Comparison of ENCODE assay signal across 10 cellular contexts in the genomic region with DNA sequence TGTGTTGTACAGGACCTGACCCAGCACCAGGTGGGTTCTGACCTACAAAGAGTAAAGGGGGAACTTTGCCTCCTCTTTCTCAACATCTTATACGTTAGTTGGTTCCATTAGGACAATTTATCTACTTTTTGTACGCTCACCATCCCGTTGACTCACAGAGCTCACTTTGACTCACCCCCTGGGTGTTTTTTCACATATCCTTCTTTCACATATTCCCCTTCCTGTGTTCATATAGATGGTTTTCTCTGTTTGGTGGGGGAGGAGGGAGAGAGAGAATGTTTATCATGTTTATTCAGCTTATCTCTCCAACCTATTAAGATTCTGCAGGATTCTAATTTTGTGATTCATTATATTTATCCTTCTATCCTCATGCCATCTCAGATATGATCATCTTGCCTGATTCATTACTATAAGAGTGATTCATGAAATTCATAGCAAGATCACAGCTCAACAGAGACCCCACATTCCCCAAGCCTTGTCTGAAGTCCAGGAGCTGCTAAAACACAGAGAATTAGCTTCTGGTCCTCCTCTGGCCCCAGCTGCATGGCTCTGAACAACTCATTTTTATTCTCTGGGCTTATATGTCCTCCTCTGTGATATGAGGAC. TPM values are rescaled to one million over a fixed set of nuclear protein-coding genes. Genes with fewer than 3 reads are reported as not detected.
DNase-seq lines count a peak whose midpoint lies in the region; ATAC-seq lines count a peak whose summit lies in the region.
"Had no signal": no experiment of that assay in that cellular context is flagged by ENCODE, and none has a peak within 500 bp of the region (broad histone marks: within the 10 kb centered on the region; RNA-seq: fewer than 3 reads in every experiment).

No MANE protein-coding gene starts in this region.

- peak overlapping the region; percentile 76 to 94 for H3K4me3 Mint-ChIP-seq in activated T-cell treated with anti-CD3 and anti-CD28 coated beads, Interleukin-2, amount 50 U/mL, for 72 hours
- peak overlapping the region; percentile 86 for H3K4me3 Mint-ChIP-seq in natural killer cell treated with Interleukin-12 subunit alpha and Interleukin-12 subunit beta and Interleukin-15 and Interleukin-18, amount 100 ng/mL, for 72 hours

- peaks cover 5% of the 10 kb centered on the region in 2 donors for H3K36me3 Mint-ChIP-seq in activated T-cell treated with anti-CD3 and anti-CD28 coated beads, Interleukin-2, amount 50 U/mL, for 72 hours (ENCODE audit: insufficient read depth in 2 of 2)
- peaks cover 20% of the 10 kb centered on the region for H3K36me3 Mint-ChIP-seq in natural killer cell treated with Interleukin-12 subunit alpha and Interleukin-12 subunit beta and Interleukin-15 and Interleukin-18, amount 100 ng/mL, for 72 hours

- H3K27me3 Mint-ChIP-seq in activated T-cell treated with anti-CD3 and anti-CD28 coated beads, Interleukin-2, amount 50 U/mL, for 72 hours (ENCODE audit: low read depth), result no peaks in the 10 kb centered on the region
- no peaks in the 10 kb centered on the region for H3K27me3 Mint-ChIP-seq in natural killer cell treated with Interleukin-12 subunit alpha and Interleukin-12 subunit beta and Interleukin-15 and Interleukin-18, amount 100 ng/mL, for 72 hours

- H3K4me1 Mint-ChIP-seq in activated T-cell treated with anti-CD3 and anti-CD28 coated beads, Interleukin-2, amount 50 U/mL, for 72 hours (ENCODE audit: low read depth), result peaks cover 100% of the 10 kb centered on the region
- H3K4me1 Mint-ChIP-seq in natural killer cell treated with Interleukin-12 subunit alpha and Interleukin-12 subunit beta and Interleukin-15 and Interleukin-18, amount 100 ng/mL, for 72 hours (ENCODE audit: low read depth in 2 of 2), result peaks cover 77 to 84% of the 10 kb centered on the region in 2 donors

- H3K9me3 Mint-ChIP-seq in activated T-cell treated with anti-CD3 and anti-CD28 coated beads, Interleukin-2, amount 50 U/mL, for 72 hours, result no peaks in the 10 kb centered on the region
- H3K9me3 Mint-ChIP-seq in natural killer cell treated with Interleukin-12 subunit alpha and Interleukin-12 subunit beta and Interleukin-15 and Interleukin-18, amount 100 ng/mL, for 72 hours, result peaks cover 7% of the 10 kb centered on the region

- H3K27ac ChIP-seq in caudate nucleus (ENCODE audit: low read depth, low read length), result no peak overlapping the region
- H3K27ac ChIP-seq: breast epithelium had no signal

- H3K27ac Mint-ChIP-seq in activated T-cell treated with anti-CD3 and anti-CD28 coated beads, Interleukin-2, amount 50 U/mL, for 72 hours, result peak overlapping the region; percentile 97
- peak overlapping the region; percentile 94 to 97 for H3K27ac Mint-ChIP-seq in natural killer cell treated with Interleukin-12 subunit alpha and Interleukin-12 subunit beta and Interleukin-15 and Interleukin-18, amount 100 ng/mL, for 72 hours

- ATAC-seq in GM18502 (IDR thresholded peaks at IDR 0.05; ENCODE audit: poor library complexity, unreplicated experiment), result peak; percentile 24
- peak; percentile 12 for ATAC-seq in HG03558 (IDR thresholded peaks at IDR 0.05; ENCODE audit: extremely low read depth, unreplicated experiment)
- peak; percentile 13 to 19 for ATAC-seq in activated T-cell treated with anti-CD3 and anti-CD28 coated beads, Interleukin-2, amount 50 U/mL, for 72 hours (replicated peaks in 1 of 2)
- ATAC-seq in natural killer cell treated with Interleukin-12 subunit alpha and Interleukin-12 subunit beta and Interleukin-15 and Interleukin-18, amount 100 ng/mL, for 72 hours, result peak; percentile 34 to 57

- DNase-seq in activated T-cell treated with anti-CD3 and anti-CD28 coated beads, Interleukin-2, amount 50 U/mL, for 72 hours, result peak; percentile 70 to 71
- peak; percentile 70 for DNase-seq in natural killer cell treated with Interleukin-12 subunit alpha and Interleukin-12 subunit beta and Interleukin-15 and Interleukin-18, amount 100 ng/mL, for 72 hours (ENCODE audit: low spot score)
- DNase-seq in dedifferentiated amniotic fluid mesenchymal stem cell (ENCODE audit: extremely low spot score) (no peak), caudate nucleus (lab: John Stamatoyannopoulos, UW) (no peak), NCI-H2196 (lab: John Stamatoyannopoulos, UW; ENCODE audit: unreplicated experiment) (no peak), DMS53 (lab: John Stamatoyannopoulos, UW) (no peak)

RNA-seq across cellular contexts. Expression of a gene that starts 37.2 kb away (rescaled TPM):
- total RNA-seq in activated T-cell treated with anti-CD3 and anti-CD28 coated beads, Interleukin-2, amount 50 U/mL, for 72 hours, result not detected
- total RNA-seq in natural killer cell treated with Interleukin-12 subunit alpha and Interleukin-12 subunit beta and Interleukin-15 and Interleukin-18, amount 100 ng/mL, for 72 hours, result under 1 TPM in 1 of 2 donors, not detected in 1; 0.76 TPM
- total RNA-seq: breast epithelium, kidney had no signal

RNA-seq across cellular contexts. Expression of a gene that starts 46.9 kb away (rescaled TPM):
- total RNA-seq in activated T-cell treated with anti-CD3 and anti-CD28 coated beads, Interleukin-2, amount 50 U/mL, for 72 hours, result 10 to 100 TPM; 10.9 to 13.6 TPM
- 1 to 10 TPM in 1 of 2 donors, under 1 TPM in 1; 0.64 to 1.8 TPM for total RNA-seq in natural killer cell treated with Interleukin-12 subunit alpha and Interleukin-12 subunit beta and Interleukin-15 and Interleukin-18, amount 100 ng/mL, for 72 hours

RNA-seq across cellular contexts. Expression of a gene that starts 58.7 kb away (rescaled TPM):
- total RNA-seq in activated T-cell treated with anti-CD3 and anti-CD28 coated beads, Interleukin-2, amount 50 U/mL, for 72 hours, result not detected
- total RNA-seq in natural killer cell treated with Interleukin-12 subunit alpha and Interleukin-12 subunit beta and Interleukin-15 and Interleukin-18, amount 100 ng/mL, for 72 hours, result not detected
- total RNA-seq: breast epithelium, kidney had no signal

Comparison
In these comparisons a context has a peak if more than half of its experiments do, and no peak if none do; other contexts are left out.
1. DNase-seq: peak in activated T-cell treated with anti-CD3 and anti-CD28 coated beads, Interleukin-2, amount 50 U/mL, for 72 hours (2 of 2) and natural killer cell treated with Interleukin-12 subunit alpha and Interleukin-12 subunit beta and Interleukin-15 and Interleukin-18, amount 100 ng/mL, for 72 hours (single experiment); none in dedifferentiated amniotic fluid mesenchymal stem cell (single experiment), caudate nucleus (0 of 61), NCI-H2196 (single experiment) and DMS53 (single experiment).
2. RNA of a gene that starts 46.9 kb away (total RNA-seq): 10.9 to 13.6 TPM in activated T-cell treated with anti-CD3 and anti-CD28 coated beads, Interleukin-2, amount 50 U/mL, for 72 hours; 0.64 to 1.8 TPM in natural killer cell treated with Interleukin-12 subunit alpha and Interleukin-12 subunit beta and Interleukin-15 and Interleukin-18, amount 100 ng/mL, for 72 hours; every median in the first group is over 4 times any median in the second.
3. Peak in every context shown above with its lines, with median percentiles within 50 percentile points of each other: ATAC-seq.